17 cellular contexts compared by ENCODE assay signal in genomic region chr2:70985283-70985688, GRCh38. TPM values are rescaled to one million over a fixed set of nuclear protein-coding genes. Genes with fewer than 3 reads are reported as not detected.
DNase-seq lines count a peak whose midpoint lies in the region; ATAC-seq and TF ChIP-seq lines count a peak whose summit lies in the region.
"Had no signal": no experiment of that assay in that cellular context is flagged by ENCODE, and none has a peak within 500 bp of the region (broad histone marks: within the 10 kb centered on the region; RNA-seq: fewer than 3 reads in every experiment).

No MANE protein-coding gene starts in this region.

- peak; percentile 19 for DNase-seq in cardiac septum (ENCODE audit: low spot score)
- no peak for DNase-seq in right cardiac atrium
- no peak for DNase-seq in activated naive CD8-positive, alpha-beta T cell treated with anti-CD3 and anti-CD28 coated beads for 36 hours
- peak; percentile 76 for DNase-seq in osteocyte (ENCODE audit: extremely low spot score, unreplicated experiment)
- no peak for DNase-seq in dedifferentiated amniotic fluid mesenchymal stem cell (ENCODE audit: extremely low spot score)
- no peak for DNase-seq in stimulated activated CD4-positive, alpha-beta T cell treated with anti-CD3 and anti-CD28 coated beads, Interleukin-2, amount 100 ng/mL, for 48 hours
- no peak for DNase-seq in NCI-H146 treated with DMSO at 0.1 percent for 48 hours (lab: John Stamatoyannopoulos, UW; ENCODE audit: unreplicated experiment)
- DNase-seq: Calu3, KG1, NCI-H1436, NCI-H2081, NCI-H748 treated with DMSO at 0.1 percent for 48 hours, OCI-M1 had no signal

- peaks cover 13% of the 10 kb centered on the region for H3K4me1 Mint-ChIP-seq in activated naive CD8-positive, alpha-beta T cell treated with anti-CD3 and anti-CD28 coated beads for 36 hours
- H3K4me1 Mint-ChIP-seq in osteocyte (ENCODE audit: unreplicated experiment): no peaks in the 10 kb centered on the region

- intact Hi-C loops in cardiac septum (cut with DNase I): no loop called here
- intact Hi-C loops in right cardiac atrium (cut with DNase I): loop anchor here in 1 of 4 donors (5.0 kb wide), 1 partner anchor 293 kb away; no protein-coding TSS in a partner anchor

- TF ChIP-seq CTCF in osteocyte (IDR thresholded peaks at IDR 0.05): no peak

- no peaks in the 10 kb centered on the region for H3K9me3 ChIP-seq in right cardiac atrium (ENCODE audit: control insufficient read depth, low read length)
- H3K9me3 ChIP-seq: HAP-1 had no signal

- WGBS in right cardiac atrium: 78% methylated on average over 5 of the region's 5 CpGs

- no peak overlapping the region for H3K4me3 ChIP-seq in right cardiac atrium (ENCODE audit: low read length)
- H3K4me3 ChIP-seq: HAP-1 had no signal

- no peaks in the 10 kb centered on the region for H3K27me3 ChIP-seq in right cardiac atrium (ENCODE audit: control insufficient read depth, insufficient read depth)

- H3K36me3 Mint-ChIP-seq in activated naive CD8-positive, alpha-beta T cell treated with anti-CD3 and anti-CD28 coated beads for 36 hours: peaks cover 20% of the 10 kb centered on the region
- H3K36me3 Mint-ChIP-seq in osteocyte (ENCODE audit: unreplicated experiment): peaks cover 30% of the 10 kb centered on the region

- peak overlapping the region; percentile 34 for H3K27ac Mint-ChIP-seq in activated naive CD8-positive, alpha-beta T cell treated with anti-CD3 and anti-CD28 coated beads for 36 hours
- no peak overlapping the region for H3K27ac Mint-ChIP-seq in osteocyte (ENCODE audit: unreplicated experiment)

- ATAC-seq in right cardiac atrium: no peak

- H3K27me3 Mint-ChIP-seq in activated naive CD8-positive, alpha-beta T cell treated with anti-CD3 and anti-CD28 coated beads for 36 hours: no peaks in the 10 kb centered on the region
- H3K27me3 Mint-ChIP-seq in osteocyte (ENCODE audit: unreplicated experiment): no peaks in the 10 kb centered on the region
- H3K27me3 Mint-ChIP-seq: CD4-positive, alpha-beta memory T cell had no signal

- H3K4me1 ChIP-seq in right cardiac atrium (ENCODE audit: control insufficient read depth, insufficient read depth, low read length): no peaks in the 10 kb centered on the region
- H3K4me1 ChIP-seq: HAP-1 had no signal

- H3K4me3 Mint-ChIP-seq in activated naive CD8-positive, alpha-beta T cell treated with anti-CD3 and anti-CD28 coated beads for 36 hours: no peak overlapping the region
- H3K4me3 Mint-ChIP-seq in osteocyte (ENCODE audit: unreplicated experiment): no peak overlapping the region

- H3K9me3 Mint-ChIP-seq in activated naive CD8-positive, alpha-beta T cell treated with anti-CD3 and anti-CD28 coated beads for 36 hours: no peaks in the 10 kb centered on the region
- H3K9me3 Mint-ChIP-seq in osteocyte (ENCODE audit: unreplicated experiment): no peaks in the 10 kb centered on the region
- H3K9me3 Mint-ChIP-seq: CD4-positive, alpha-beta memory T cell had no signal

- H3K27ac ChIP-seq in right cardiac atrium (ENCODE audit: low read length): no peak overlapping the region

RNA-seq across cellular contexts. Expression of gene ANKRD53, which starts 6.9 kb away (rescaled TPM):
- total RNA-seq in cardiac septum (0.38 TPM), right cardiac atrium (1 to 10 TPM in 3 of 4 donors, under 1 TPM in 1; 0.71 to 3.1 (median 1.1) TPM), osteocyte (1.9 and 2.7 TPM in 2 replicates)
- 1.3 TPM for polyA plus RNA-seq in right cardiac atrium
- total RNA-seq in activated naive CD8-positive, alpha-beta T cell treated with anti-CD3 and anti-CD28 coated beads for 36 hours: under 1 TPM; 0.21 to 0.38 TPM
- total RNA-seq: Calu3, NCI-H460, RPMI7951 had no signal
- polyA plus RNA-seq: CD4-positive, alpha-beta memory T cell had no signal

RNA-seq across cellular contexts. Expression of gene TEX261, which starts 9.4 kb away (rescaled TPM):
- 46.1 TPM for total RNA-seq in cardiac septum
- total RNA-seq in right cardiac atrium: 10 to 100 TPM; 43.4 to 59.4 (median 51.0) TPM
- 37.7 TPM for polyA plus RNA-seq in right cardiac atrium
- 10 to 100 TPM; 81.6 to 87.2 TPM for total RNA-seq in activated naive CD8-positive, alpha-beta T cell treated with anti-CD3 and anti-CD28 coated beads for 36 hours
- 64.7 and 71.2 TPM in 2 replicates for total RNA-seq in osteocyte

RNA-seq across cellular contexts. Expression of gene ATP6V1B1, which starts 49.6 kb away (rescaled TPM):
- total RNA-seq in cardiac septum (0.43 TPM), right cardiac atrium (under 1 TPM in 2 of 4 donors, not detected in 2; 0.26 to 0.84 TPM), osteocyte (6.3 and 6.5 TPM in 2 replicates)
- polyA plus RNA-seq in right cardiac atrium: 0.93 TPM
- total RNA-seq in activated naive CD8-positive, alpha-beta T cell treated with anti-CD3 and anti-CD28 coated beads for 36 hours: not detected
- total RNA-seq: Calu3; CD4-positive, alpha-beta memory T cell had no signal
- polyA plus RNA-seq: CD4-positive, alpha-beta memory T cell had no signal

Comparison
In these comparisons a context has a peak if more than half of its experiments do, and no peak if none do; other contexts are left out.
1. DNase-seq: peak in cardiac septum (single experiment) and osteocyte (single experiment); none in right cardiac atrium (0 of 3), activated naive CD8-positive, alpha-beta T cell treated with anti-CD3 and anti-CD28 coated beads for 36 hours (single experiment), dedifferentiated amniotic fluid mesenchymal stem cell (single experiment), stimulated activated CD4-positive, alpha-beta T cell treated with anti-CD3 and anti-CD28 coated beads, Interleukin-2, amount 100 ng/mL, for 48 hours (0 of 2) and NCI-H146 treated with DMSO at 0.1 percent for 48 hours (single experiment).